ENCODE assay signal across 1 cellular context in the genomic region with DNA sequence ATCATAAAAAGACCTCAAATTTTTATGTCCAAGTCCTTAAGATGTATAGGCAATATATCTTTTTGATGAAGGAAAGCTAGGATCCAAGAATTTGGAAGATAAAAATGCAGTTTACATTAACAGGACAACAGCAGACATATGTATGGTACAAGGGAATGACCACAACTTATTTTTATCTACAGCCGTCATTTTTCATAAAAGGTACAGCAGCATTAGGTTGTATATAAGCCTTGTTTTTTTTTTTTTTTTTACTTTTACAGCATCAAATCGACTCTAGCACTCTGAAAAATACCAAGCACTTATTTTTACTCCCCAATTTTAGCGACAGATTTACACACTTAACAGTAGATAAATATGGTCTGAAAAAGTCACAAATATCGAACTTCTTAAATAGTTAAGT.
TF ChIP-seq lines count a peak whose summit lies in the region.

No MANE protein-coding gene starts in this region.

TF ChIP-seq in endothelial cell of umbilical vein, 7 proteins besides CTCF, POLR2A, EP300 and RAD21:
- TF ChIP-seq, protein P1, sequence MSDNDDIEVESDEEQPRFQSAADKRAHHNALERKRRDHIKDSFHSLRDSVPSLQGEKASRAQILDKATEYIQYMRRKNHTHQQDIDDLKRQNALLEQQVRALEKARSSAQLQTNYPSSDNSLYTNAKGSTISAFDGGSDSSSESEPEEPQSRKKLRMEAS (IDR thresholded peaks at IDR 0.05; ENCODE audit: insufficient read depth, insufficient read length): no peak
- TF ChIP-seq JUN (IDR thresholded peaks at IDR 0.05; ENCODE audit: borderline replicate concordance, insufficient read depth, insufficient read length, low read depth): no peak
- no peak for TF ChIP-seq FOS (IDR thresholded peaks at IDR 0.05; ENCODE audit: borderline replicate concordance, insufficient read depth, low read length)
- no peak for TF ChIP-seq MYC (IDR thresholded peaks at IDR 0.05; ENCODE audit: low read depth, low read length)
- TF ChIP-seq POLR2AphosphoS5 (IDR thresholded peaks at IDR 0.05; ENCODE audit: insufficient read depth, low read depth, low read length): no peak
- TF ChIP-seq GATA2 (IDR thresholded peaks at IDR 0.05; ENCODE audit: insufficient read depth, insufficient read length, low read depth, low read length): no peak
- no peak for TF ChIP-seq EZH2 (IDR thresholded peaks at IDR 0.05; ENCODE audit: borderline replicate concordance, low read depth, low read length, severe bottlenecking)
